1 cellular context compared by ENCODE assay signal in genomic region chr13:102830646-102831045, GRCh38.
A peak's percentile ranks its signal among the peaks of the same experiment; 100 is the strongest.
TF ChIP-seq lines count a peak whose summit lies in the region.

No MANE protein-coding gene starts in this region.

TF ChIP-seq in HepG2, 621 proteins besides CTCF, POLR2A, EP300 and RAD21 (continued from another document and continues in another):
- TF ChIP-seq SAP130 (CRISPR knock-in tag; IDR thresholded peaks at IDR 0.05; ENCODE audit: low read depth) (peak; percentile 77), CCAR2 (optimal IDR thresholded peaks at IDR 0.05; ENCODE audit: low read depth, low read length) (no peak), ZNF629 (CRISPR knock-in tag; conservative IDR thresholded peaks at IDR 0.05) (peak; percentile 87), POLR2G (IDR thresholded peaks at IDR 0.05; ENCODE audit: low read depth, low read length) (peak; percentile 69), ARNTL (CRISPR knock-in tag; IDR thresholded peaks at IDR 0.05) (no peak), ZNF512B (CRISPR knock-in tag; IDR thresholded peaks at IDR 0.05; ENCODE audit: borderline replicate concordance) (no peak), ZNF143 (CRISPR knock-in tag; IDR thresholded peaks at IDR 0.05) (no peak), ZNF609 (CRISPR knock-in tag; IDR thresholded peaks at IDR 0.05; ENCODE audit: borderline replicate concordance) (no peak; the same call in 1 of the 2 replicates), IKZF5 (CRISPR knock-in tag; IDR thresholded peaks at IDR 0.05) (peak; percentile 55; the same call in 1 of the 2 replicates), RFX3 (CRISPR knock-in tag; IDR thresholded peaks at IDR 0.05) (no peak), ETV6 (CRISPR knock-in tag; conservative IDR thresholded peaks at IDR 0.05) (no peak), ZNF672 (CRISPR knock-in tag; IDR thresholded peaks at IDR 0.05) (no peak), TFDP2 (CRISPR knock-in tag; IDR thresholded peaks at IDR 0.05) (0 out of 2 replicates have a peak, but pooled peaks have one; percentile 35), TARDBP (CRISPR knock-in tag; IDR thresholded peaks at IDR 0.05) (peak; percentile 75; the same call in 1 of the 2 replicates), ZNF510 (CRISPR knock-in tag; IDR thresholded peaks at IDR 0.05; ENCODE audit: low read depth) (no peak), ZBTB21 (CRISPR knock-in tag; IDR thresholded peaks at IDR 0.05) (no peak), ZNF558 (CRISPR knock-in tag; IDR thresholded peaks at IDR 0.05; ENCODE audit: borderline replicate concordance) (no peak), SOX6 (IDR thresholded peaks at IDR 0.05) (no peak), SOX6 (CRISPR knock-in tag; IDR thresholded peaks at IDR 0.05) (no peak), ZBTB39 (CRISPR knock-in tag; IDR thresholded peaks at IDR 0.05) (no peak), AFF4 (CRISPR knock-in tag; IDR thresholded peaks at IDR 0.05) (no peak), ZNF687 (CRISPR knock-in tag; IDR thresholded peaks at IDR 0.05) (peak; percentile 67), PHF8 (CRISPR knock-in tag; IDR thresholded peaks at IDR 0.05) (no peak), IRF2 (CRISPR knock-in tag; IDR thresholded peaks at IDR 0.05) (peak; percentile 52; the same call in 1 of the 2 replicates), PAWR (CRISPR knock-in tag; IDR thresholded peaks at IDR 0.05; ENCODE audit: borderline replicate concordance) (no peak), TGIF2 (CRISPR knock-in tag; IDR thresholded peaks at IDR 0.05) (no peak), GTF3A (CRISPR knock-in tag; conservative IDR thresholded peaks at IDR 0.05) (no peak), ZSCAN21 (CRISPR knock-in tag; IDR thresholded peaks at IDR 0.05; ENCODE audit: borderline replicate concordance) (no peak), ZNF235 (CRISPR knock-in tag; IDR thresholded peaks at IDR 0.05; ENCODE audit: borderline replicate concordance) (no peak), ZBTB4 (CRISPR knock-in tag; IDR thresholded peaks at IDR 0.05; ENCODE audit: borderline replicate concordance) (no peak), CHD2 (IDR thresholded peaks at IDR 0.05; ENCODE audit: low read depth, low read length) (no peak)
